ENCODE assay signal across 18 cellular contexts in the genomic region with DNA sequence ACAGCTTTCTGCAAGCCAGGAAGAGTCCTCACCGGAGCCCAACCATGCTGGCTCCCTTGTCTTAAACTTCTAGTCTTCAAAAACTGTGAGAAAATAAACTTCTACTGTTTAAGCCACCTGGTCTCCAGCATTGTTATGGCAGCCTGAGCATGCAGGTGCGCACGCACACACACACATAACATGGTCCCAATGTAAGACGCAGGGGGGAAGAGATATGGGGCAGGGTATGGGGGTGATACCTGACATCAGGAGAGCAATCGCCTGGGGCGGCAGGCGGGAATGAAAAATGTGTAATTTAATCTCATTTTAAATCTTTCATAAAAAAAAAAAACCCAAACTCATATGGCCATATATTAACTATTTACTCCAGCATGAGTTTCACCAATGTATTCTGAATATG. TPM values are rescaled to one million over a fixed set of nuclear protein-coding genes. Genes with fewer than 3 reads are reported as not detected.
"Had no signal": no experiment of that assay in that cellular context is flagged by ENCODE, and none has a peak within 500 bp of the region (broad histone marks: within the 10 kb centered on the region; RNA-seq: fewer than 3 reads in every experiment).

No MANE protein-coding gene starts in this region.

- DNase-seq: activated CD4-positive, alpha-beta memory T cell treated with anti-CD3 and anti-CD28 coated beads, Interleukin-2, amount 10 ng/mL, durations not matched to agents 7 days and 5 days; activated CD4-positive, alpha-beta T cell treated with anti-CD3 and anti-CD28 coated beads for 36 hours; activated CD4-positive, alpha-beta T cell treated with anti-CD3 and anti-CD28 coated beads, Interleukin-2, amount 50 U/mL, for 1 hour; activated T-cell treated with anti-CD3 and anti-CD28 coated beads for 4 hours; brain microvascular endothelial cell; Kasumi-1; NCI-H1105 treated with DMSO at 0.1 percent for 48 hours; NCI-H1436 treated with DMSO at 0.1 percent for 48 hours; NCI-H187 treated with DMSO at 0.1 percent for 48 hours; NCI-H2081 treated with DMSO at 0.1 percent for 48 hours; NCI-H446; NCI-H524; SHP77 treated with DMSO at 0.1 percent for 48 hours; T-helper 1 cell; WERI-Rb-1 had no signal

- H3K4me1 Mint-ChIP-seq: activated naive CD4-positive, alpha-beta T cell treated with anti-CD3 and anti-CD28 coated beads, Interleukin-2, amount 50 U/mL, for 24 hours had no signal

- H3K27ac Mint-ChIP-seq: activated CD4-positive, alpha-beta memory T cell treated with anti-CD3 and anti-CD28 coated beads, Interleukin-2, amount 10 ng/mL, durations not matched to agents 7 days and 5 days; activated CD4-positive, alpha-beta T cell treated with anti-CD3 and anti-CD28 coated beads for 36 hours; activated naive CD4-positive, alpha-beta T cell treated with anti-CD3 and anti-CD28 coated beads, Interleukin-2, amount 50 U/mL, for 24 hours had no signal

- H3K9me3 Mint-ChIP-seq: activated CD4-positive, alpha-beta memory T cell treated with anti-CD3 and anti-CD28 coated beads, Interleukin-2, amount 10 ng/mL, durations not matched to agents 7 days and 5 days; activated naive CD4-positive, alpha-beta T cell treated with anti-CD3 and anti-CD28 coated beads, Interleukin-2, amount 50 U/mL, for 24 hours had no signal

- H3K4me3 Mint-ChIP-seq: activated CD4-positive, alpha-beta memory T cell treated with anti-CD3 and anti-CD28 coated beads, Interleukin-2, amount 10 ng/mL, durations not matched to agents 7 days and 5 days; activated CD4-positive, alpha-beta T cell treated with anti-CD3 and anti-CD28 coated beads for 36 hours; activated naive CD4-positive, alpha-beta T cell treated with anti-CD3 and anti-CD28 coated beads, Interleukin-2, amount 50 U/mL, for 24 hours had no signal

- H3K27me3 Mint-ChIP-seq: activated CD4-positive, alpha-beta memory T cell treated with anti-CD3 and anti-CD28 coated beads, Interleukin-2, amount 10 ng/mL, durations not matched to agents 7 days and 5 days; activated CD4-positive, alpha-beta T cell treated with anti-CD3 and anti-CD28 coated beads for 36 hours; activated naive CD4-positive, alpha-beta T cell treated with anti-CD3 and anti-CD28 coated beads, Interleukin-2, amount 50 U/mL, for 24 hours had no signal

- H3K36me3 Mint-ChIP-seq: activated naive CD4-positive, alpha-beta T cell treated with anti-CD3 and anti-CD28 coated beads, Interleukin-2, amount 50 U/mL, for 24 hours had no signal

RNA-seq across cellular contexts. Expression of a gene that starts 58.2 kb away (rescaled TPM):
- total RNA-seq: activated CD4-positive, alpha-beta memory T cell treated with anti-CD3 and anti-CD28 coated beads, Interleukin-2, amount 10 ng/mL, durations not matched to agents 7 days and 5 days; activated CD4-positive, alpha-beta T cell treated with anti-CD3 and anti-CD28 coated beads for 36 hours; activated CD8-positive, alpha-beta memory T cell treated with anti-CD3 and anti-CD28 coated beads for 36 hours; T-helper 2 cell treated with Interferon-gamma antibody and Interleukin-4, amounts not matched to agents 100 ng/mL and 5 ng/mL, for 36 hours had no signal
